14 cellular contexts compared by ENCODE assay signal in the genomic region with DNA sequence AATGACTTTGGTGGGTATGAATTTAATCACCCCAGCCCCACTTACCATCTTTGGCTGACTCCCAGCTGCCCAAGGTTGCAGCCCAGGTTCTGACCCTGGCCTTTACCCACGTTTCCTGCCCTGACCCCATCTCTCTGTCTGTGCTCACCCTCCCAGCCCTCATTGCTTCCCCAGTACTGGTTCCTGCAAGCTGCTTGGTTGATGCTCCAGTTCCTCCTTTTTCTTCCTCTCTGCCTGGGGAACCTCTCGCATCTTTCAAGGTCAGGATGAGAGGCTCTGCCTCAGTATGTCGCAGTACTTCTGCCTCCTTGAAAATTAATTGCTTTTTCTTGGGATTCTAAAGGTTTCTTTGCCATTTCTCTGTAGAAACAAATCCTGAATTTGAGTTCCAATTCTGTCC.
DNase-seq lines count a peak whose midpoint lies in the region; ATAC-seq and TF ChIP-seq lines count a peak whose summit lies in the region.
"Had no signal": no experiment of that assay in that cellular context is flagged by ENCODE, and none has a peak within 500 bp of the region (broad histone marks: within the 10 kb centered on the region; RNA-seq: fewer than 3 reads in every experiment).

No MANE protein-coding gene starts in this region.

- no peak overlapping the region for H3K4me3 ChIP-seq in ovary
- H3K4me3 ChIP-seq: GM12878 had no signal

- DNase-seq in natural killer cell (no peak), SKM-1 (lab: John Stamatoyannopoulos, UW; ENCODE audit: unreplicated experiment) (peak; percentile 3), immature natural killer cell (no peak), erythroblast (lab: John Stamatoyannopoulos, UW) (no peak), ovary (no peak)
- DNase-seq in natural killer cell treated with Interleukin-12 subunit alpha and Interleukin-12 subunit beta and Interleukin-15 and Interleukin-18, amount 100 ng/mL, for 72 hours (ENCODE audit: low spot score), result no peak
- DNase-seq: CD4-positive, CD25-positive, alpha-beta regulatory T cell; KBM-7; NCI-H187 treated with DMSO at 0.1 percent for 48 hours; NCI-H446 treated with DMSO at 0.1 percent for 48 hours; NCI-H748 treated with DMSO at 0.1 percent for 48 hours had no signal

- ATAC-seq in natural killer cell, result no peak
- no peak for ATAC-seq in natural killer cell treated with Interleukin-12 subunit alpha and Interleukin-12 subunit beta and Interleukin-15 and Interleukin-18, amount 100 ng/mL, for 72 hours
- ATAC-seq in GM18505 (IDR thresholded peaks at IDR 0.05; ENCODE audit: unreplicated experiment), result no peak
- ATAC-seq: GM12878, Right ventricle myocardium inferior had no signal

- no peaks in the 10 kb centered on the region for H3K36me3 Mint-ChIP-seq in natural killer cell
- peaks cover under 1% of the 10 kb centered on the region for H3K36me3 Mint-ChIP-seq in natural killer cell treated with Interleukin-12 subunit alpha and Interleukin-12 subunit beta and Interleukin-15 and Interleukin-18, amount 100 ng/mL, for 72 hours
- H3K36me3 Mint-ChIP-seq in immature natural killer cell, result peaks cover 0 to 6% (median 0%) of the 10 kb centered on the region in 3 donors
- H3K36me3 Mint-ChIP-seq: CD4-positive, CD25-positive, alpha-beta regulatory T cell had no signal

- H3K27ac Mint-ChIP-seq in natural killer cell (peak overlapping the region; percentile 73 to 75), immature natural killer cell (peak overlapping the region; percentile 15 to 88 (median 70))
- peak overlapping the region in 1 of 2 donors; percentile 10 for H3K27ac Mint-ChIP-seq in natural killer cell treated with Interleukin-12 subunit alpha and Interleukin-12 subunit beta and Interleukin-15 and Interleukin-18, amount 100 ng/mL, for 72 hours

- peaks cover 30 to 37% of the 10 kb centered on the region in 2 donors for H3K4me1 Mint-ChIP-seq in natural killer cell
- peaks cover 23 to 32% of the 10 kb centered on the region in 2 donors for H3K4me1 Mint-ChIP-seq in natural killer cell treated with Interleukin-12 subunit alpha and Interleukin-12 subunit beta and Interleukin-15 and Interleukin-18, amount 100 ng/mL, for 72 hours (ENCODE audit: low read depth in 2 of 2)
- peaks cover 40 to 46% of the 10 kb centered on the region in 2 donors for H3K4me1 Mint-ChIP-seq in immature natural killer cell

- H3K4me3 Mint-ChIP-seq in natural killer cell, result peak overlapping the region; percentile 38
- H3K4me3 Mint-ChIP-seq in natural killer cell treated with Interleukin-12 subunit alpha and Interleukin-12 subunit beta and Interleukin-15 and Interleukin-18, amount 100 ng/mL, for 72 hours, result no peak overlapping the region
- peak overlapping the region in 4 of 5 donors; percentile 2 to 49 (median 26) for H3K4me3 Mint-ChIP-seq in immature natural killer cell
- H3K4me3 Mint-ChIP-seq: CD4-positive, CD25-positive, alpha-beta regulatory T cell had no signal

- H3K9me3 Mint-ChIP-seq in natural killer cell, result no peaks in the 10 kb centered on the region
- no peaks in the 10 kb centered on the region for H3K9me3 Mint-ChIP-seq in natural killer cell treated with Interleukin-12 subunit alpha and Interleukin-12 subunit beta and Interleukin-15 and Interleukin-18, amount 100 ng/mL, for 72 hours
- peaks cover 0 to 9% (median 0%) of the 10 kb centered on the region in 6 donors for H3K9me3 Mint-ChIP-seq in immature natural killer cell

- H3K27me3 Mint-ChIP-seq in natural killer cell (ENCODE audit: low read depth in 2 of 2) (no peaks in the 10 kb centered on the region), immature natural killer cell (ENCODE audit: low read depth in 3 of 3) (peaks cover 0 to 4% (median 2%) of the 10 kb centered on the region in 3 donors)
- no peaks in the 10 kb centered on the region for H3K27me3 Mint-ChIP-seq in natural killer cell treated with Interleukin-12 subunit alpha and Interleukin-12 subunit beta and Interleukin-15 and Interleukin-18, amount 100 ng/mL, for 72 hours

- 80 to 93% (median 88%) methylated on average over 3 of the region's 3 CpGs for WGBS in ovary, 3 donors

- no peak overlapping the region for H3K27ac ChIP-seq in ovary

- no peaks in the 10 kb centered on the region for H3K9me3 ChIP-seq in ovary

- intact Hi-C loops in natural killer cell (cut with micrococcal nuclease), result no loop called here
- intact Hi-C loops in ovary (cut with DNase I), result no loop called here

- no peaks in the 10 kb centered on the region for H3K36me3 ChIP-seq in ovary

- peaks cover 10% of the 10 kb centered on the region for H3K4me1 ChIP-seq in ovary (ENCODE audit: insufficient read depth)

- TF ChIP-seq EP300 in ovary (IDR thresholded peaks at IDR 0.05), result no peak

- no peak for TF ChIP-seq POLR2A in GM18505 (IDR thresholded peaks at IDR 0.05; ENCODE audit: borderline replicate concordance, extremely low read depth, insufficient read depth, insufficient read length)
- TF ChIP-seq POLR2A in erythroblast (IDR thresholded peaks at IDR 0.05; ENCODE audit: low read length), result no peak
- TF ChIP-seq POLR2A in ovary (IDR thresholded peaks at IDR 0.05), result no peak

- TF ChIP-seq CTCF in natural killer cell (IDR thresholded peaks at IDR 0.05) (no peak), ovary (IDR thresholded peaks at IDR 0.05) (no peak)

- H3K27me3 ChIP-seq in ovary, result no peaks in the 10 kb centered on the region
